In the genomic region with DNA sequence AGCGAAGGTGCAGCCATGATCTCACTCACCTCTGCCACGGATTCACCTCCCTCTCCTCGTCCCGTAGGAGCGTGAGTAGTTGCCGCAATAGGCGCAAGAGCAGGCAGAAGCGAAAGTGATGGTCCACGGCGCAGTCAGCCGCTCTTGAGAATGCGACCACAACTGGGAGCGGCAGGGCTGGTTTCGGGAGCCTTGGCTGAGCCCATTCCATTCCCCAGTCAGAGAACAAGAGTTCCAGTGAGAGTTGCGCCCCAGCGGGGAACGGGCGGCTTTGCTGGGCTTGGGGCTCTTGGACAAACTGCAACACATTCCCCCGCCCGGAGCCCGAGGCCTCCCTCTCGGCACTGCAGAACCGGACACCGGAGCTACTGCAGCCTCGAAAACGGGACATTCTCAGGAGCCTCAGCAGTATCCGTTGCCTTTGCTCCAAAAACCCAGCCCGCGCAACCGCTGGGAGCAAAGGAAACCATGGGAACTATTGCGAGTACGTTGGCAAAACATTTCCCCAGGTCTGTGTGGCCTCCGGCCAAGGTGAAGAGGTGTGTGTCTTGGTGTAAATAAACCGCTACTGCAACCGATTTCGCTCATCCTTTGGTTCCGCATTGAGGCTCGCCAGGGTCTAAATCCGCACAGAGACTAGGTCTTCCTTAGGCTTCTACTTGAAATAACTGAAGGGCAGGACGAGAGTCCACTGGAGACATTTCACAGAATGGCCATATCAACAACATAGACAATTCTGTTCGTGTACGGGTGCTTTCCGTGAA, we compare ENCODE assay signal across 8 cellular contexts. TPM values are rescaled to one million over a fixed set of nuclear protein-coding genes. Genes with fewer than 3 reads are reported as not detected.
DNase-seq lines count a peak whose midpoint lies in the region; ATAC-seq and TF ChIP-seq lines count a peak whose summit lies in the region.

No MANE protein-coding gene starts in this region.

- H3K9me3 ChIP-seq in BE2C (no peaks in the 10 kb centered on the region), lower lobe of right lung (no peaks in the 10 kb centered on the region)

- peak; percentile 62 for DNase-seq in BE2C
- DNase-seq in NCI-H524 (lab: John Stamatoyannopoulos, UW) = peak; percentile 84 to 93
- peak; percentile 40 to 44 for DNase-seq in activated CD4-positive, alpha-beta T cell treated with anti-CD3 and anti-CD28 coated beads, Interleukin-2, amount 50 U/mL, for 4 hours
- peak; percentile 69 for DNase-seq in ecto neural progenitor cell (ENCODE audit: low spot score)
- peak; percentile 75 for DNase-seq in lower lobe of right lung
- peak in 2 of 3 donors; percentile 19 to 32 for DNase-seq in stimulated activated CD4-positive, alpha-beta T cell treated with anti-CD3 and anti-CD28 coated beads, TNF-alpha, amount 100 ng/mL, for 1 hour (ENCODE audit: low read depth in 3 of 3, low spot score in 1 of 3)

- ATAC-seq in GM19324 (IDR thresholded peaks at IDR 0.05; ENCODE audit: low FRiP score, unreplicated experiment) (peak; percentile 64), HG03457 (IDR thresholded peaks at IDR 0.05; ENCODE audit: unreplicated experiment) (peak; percentile 68), lower lobe of right lung (peak; percentile 89 to 97)

- intact Hi-C loops in lower lobe of right lung (cut with DNase I) = no loop called here

- H3K36me3 ChIP-seq in BE2C = no peaks in the 10 kb centered on the region
- peaks cover 1% of the 10 kb centered on the region for H3K36me3 ChIP-seq in lower lobe of right lung

- H3K27ac ChIP-seq in lower lobe of right lung = peak overlapping the region; percentile 91

- H3K4me1 ChIP-seq in BE2C (no peaks in the 10 kb centered on the region), lower lobe of right lung (peaks cover 9% of the 10 kb centered on the region)

- TF ChIP-seq CTCF in BE2C (IDR thresholded peaks at IDR 0.05; ENCODE audit: low read depth, low read length) (no peak), lower lobe of right lung (IDR thresholded peaks at IDR 0.05) (no peak)

- H3K4me3 ChIP-seq in BE2C (ENCODE audit: low read depth, low read length) (peak overlapping the region; percentile 83), lower lobe of right lung (peak overlapping the region; percentile 67)

- H3K27me3 ChIP-seq in BE2C = no peaks in the 10 kb centered on the region
- H3K27me3 ChIP-seq in lower lobe of right lung (ENCODE audit: low read depth) = no peaks in the 10 kb centered on the region

RNA-seq across cellular contexts. Expression of a gene that starts 5.7 kb away (rescaled TPM):
- polyA plus RNA-seq in BE2C (2012; ENCODE audit: insufficient read depth, insufficient read length, low read depth) = 10.3 TPM
- total RNA-seq in lower lobe of right lung = 21.4 TPM

Comparison
In these comparisons a context has a peak if more than half of its experiments do, and no peak if none do; other contexts are left out.
1. Peak in every context shown above with its lines: DNase-seq, ATAC-seq, H3K4me3 ChIP-seq and H3K27ac ChIP-seq.
2. DNase-seq: peak in every context shown above with its lines; median percentile 88 in NCI-H524; 75 in lower lobe of right lung; 69 in ecto neural progenitor cell; 62 in BE2C; 42 in activated CD4-positive, alpha-beta T cell treated with anti-CD3 and anti-CD28 coated beads, Interleukin-2, amount 50 U/mL, for 4 hours; 26 in stimulated activated CD4-positive, alpha-beta T cell treated with anti-CD3 and anti-CD28 coated beads, TNF-alpha, amount 100 ng/mL, for 1 hour.